In genomic region chr19:49852631-49853126, GRCh38 we compare ENCODE assay signal across 9 cellular contexts. TPM values are rescaled to one million over a fixed set of nuclear protein-coding genes. Genes with fewer than 3 reads are reported as not detected.
DNase-seq lines count a peak whose midpoint lies in the region; ATAC-seq lines count a peak whose summit lies in the region.
"Had no signal": no experiment of that assay in that cellular context is flagged by ENCODE, and none has a peak within 500 bp of the region (broad histone marks: within the 10 kb centered on the region; RNA-seq: fewer than 3 reads in every experiment).

No MANE protein-coding gene starts in this region.

- peaks cover 39% of the 10 kb centered on the region for H3K4me1 Mint-ChIP-seq in activated T-cell treated with anti-CD3 and anti-CD28 coated beads, Interleukin-2, amount 50 U/mL, for 4 hours (ENCODE audit: low read depth)
- peaks cover 38% of the 10 kb centered on the region for H3K4me1 Mint-ChIP-seq in activated T-helper 1 cell treated with anti-CD3 and anti-CD28 coated beads, Interleukin-12 subunit alpha, Interleukin-12 subunit beta, Interleukin-2, Interleukin-4 antibody, amounts not matched to agents 30 ng/mL and 10 ng/mL and 1 ng/mL, durations not matched to agents 14 hours and 24 hours and 36 hours (ENCODE audit: low read depth)

- H3K27me3 Mint-ChIP-seq in activated T-cell treated with anti-CD3 and anti-CD28 coated beads, Interleukin-2, amount 50 U/mL, for 4 hours (ENCODE audit: low read depth): no peaks in the 10 kb centered on the region
- H3K27me3 Mint-ChIP-seq in activated T-helper 1 cell treated with anti-CD3 and anti-CD28 coated beads, Interleukin-12 subunit alpha, Interleukin-12 subunit beta, Interleukin-2, Interleukin-4 antibody, amounts not matched to agents 30 ng/mL and 10 ng/mL and 1 ng/mL, durations not matched to agents 14 hours and 24 hours and 36 hours (ENCODE audit: insufficient read depth): peaks cover 5% of the 10 kb centered on the region

- DNase-seq in activated T-cell treated with anti-CD3 and anti-CD28 coated beads, Interleukin-2, amount 50 U/mL, for 4 hours: no peak
- DNase-seq in activated T-cell treated with anti-CD3 and anti-CD28 coated beads, Interleukin-2, amount 50 U/mL, for 1 hour: no peak
- no peak for DNase-seq in activated T-helper 1 cell treated with anti-CD3 and anti-CD28 coated beads, Interleukin-12 subunit alpha, Interleukin-12 subunit beta, Interleukin-2, Interleukin-4 antibody, amounts not matched to agents 30 ng/mL and 10 ng/mL and 1 ng/mL, durations not matched to agents 14 hours and 24 hours and 36 hours (ENCODE audit: low spot score)
- DNase-seq in substantia nigra (lab: John Stamatoyannopoulos, UW): no peak
- DNase-seq in hippocampal formation (lab: John Stamatoyannopoulos, UW): no peak
- DNase-seq: DMS153 had no signal

- no peaks in the 10 kb centered on the region for H3K9me3 ChIP-seq in iPS-18c (ENCODE audit: control insufficient read depth, insufficient read depth, low read length)

- H3K36me3 Mint-ChIP-seq in activated T-cell treated with anti-CD3 and anti-CD28 coated beads, Interleukin-2, amount 50 U/mL, for 4 hours (ENCODE audit: insufficient read depth): peaks cover 2% of the 10 kb centered on the region
- H3K36me3 Mint-ChIP-seq in activated T-helper 1 cell treated with anti-CD3 and anti-CD28 coated beads, Interleukin-12 subunit alpha, Interleukin-12 subunit beta, Interleukin-2, Interleukin-4 antibody, amounts not matched to agents 30 ng/mL and 10 ng/mL and 1 ng/mL, durations not matched to agents 14 hours and 24 hours and 36 hours (ENCODE audit: low read depth): peaks cover 7% of the 10 kb centered on the region

- peak overlapping the region; percentile 72 for H3K27ac Mint-ChIP-seq in activated T-helper 1 cell treated with anti-CD3 and anti-CD28 coated beads, Interleukin-12 subunit alpha, Interleukin-12 subunit beta, Interleukin-2, Interleukin-4 antibody, amounts not matched to agents 30 ng/mL and 10 ng/mL and 1 ng/mL, durations not matched to agents 14 hours and 24 hours and 36 hours

- peaks cover 6% of the 10 kb centered on the region for H3K9me3 Mint-ChIP-seq in activated T-cell treated with anti-CD3 and anti-CD28 coated beads, Interleukin-2, amount 50 U/mL, for 4 hours
- H3K9me3 Mint-ChIP-seq in activated T-helper 1 cell treated with anti-CD3 and anti-CD28 coated beads, Interleukin-12 subunit alpha, Interleukin-12 subunit beta, Interleukin-2, Interleukin-4 antibody, amounts not matched to agents 30 ng/mL and 10 ng/mL and 1 ng/mL, durations not matched to agents 14 hours and 24 hours and 36 hours: peaks cover 4% of the 10 kb centered on the region

- H3K27ac ChIP-seq in substantia nigra (ENCODE audit: low read depth, low read length, poor library complexity, severe bottlenecking): peak overlapping the region; percentile 22

- intact Hi-C loops in activated T-helper 1 cell treated with anti-CD3 and anti-CD28 coated beads, Interleukin-12 subunit alpha, Interleukin-12 subunit beta, Interleukin-2, Interleukin-4 antibody, amounts not matched to agents 30 ng/mL and 10 ng/mL and 1 ng/mL, durations not matched to agents 14 hours and 24 hours and 36 hours (cut with micrococcal nuclease): loop anchor here (1.0 kb wide), 1 partner anchor 38 kb away; no protein-coding TSS in a partner anchor

- ATAC-seq in activated T-cell treated with anti-CD3 and anti-CD28 coated beads, Interleukin-2, amount 50 U/mL, for 4 hours: no peak
- ATAC-seq in HG03108 (IDR thresholded peaks at IDR 0.05; ENCODE audit: unreplicated experiment) (no peak), GM19351 (IDR thresholded peaks at IDR 0.05; ENCODE audit: unreplicated experiment) (no peak)

- peak overlapping the region; percentile 94; the same call in 1 of the 2 replicates for H3K4me3 ChIP-seq in iPS-18c (ENCODE audit: insufficient read depth, low read depth, low read length)

- H3K4me3 Mint-ChIP-seq in activated T-cell treated with anti-CD3 and anti-CD28 coated beads, Interleukin-2, amount 50 U/mL, for 4 hours: peak overlapping the region; percentile 84
- H3K4me3 Mint-ChIP-seq in activated T-helper 1 cell treated with anti-CD3 and anti-CD28 coated beads, Interleukin-12 subunit alpha, Interleukin-12 subunit beta, Interleukin-2, Interleukin-4 antibody, amounts not matched to agents 30 ng/mL and 10 ng/mL and 1 ng/mL, durations not matched to agents 14 hours and 24 hours and 36 hours: peak overlapping the region; percentile 89

RNA-seq across cellular contexts. Expression of gene PTOV1, which starts 1.7 kb away (rescaled TPM):
- 10 to 100 TPM; 77.8 to 86.3 (median 83.7) TPM for total RNA-seq in activated T-cell treated with anti-CD3 and anti-CD28 coated beads, Interleukin-2, amount 50 U/mL, for 4 hours
- total RNA-seq in activated T-helper 1 cell treated with anti-CD3 and anti-CD28 coated beads, Interleukin-12 subunit alpha, Interleukin-12 subunit beta, Interleukin-2, Interleukin-4 antibody, amounts not matched to agents 30 ng/mL and 10 ng/mL and 1 ng/mL, durations not matched to agents 14 hours and 24 hours and 36 hours: 107 and 113 TPM in 2 replicates

RNA-seq across cellular contexts. Expression of gene PNKP, which starts 14.7 kb away (rescaled TPM):
- 100 to 1,000 TPM; 110 to 120 (median 110) TPM for total RNA-seq in activated T-cell treated with anti-CD3 and anti-CD28 coated beads, Interleukin-2, amount 50 U/mL, for 4 hours
- 138 and 141 TPM in 2 replicates for total RNA-seq in activated T-helper 1 cell treated with anti-CD3 and anti-CD28 coated beads, Interleukin-12 subunit alpha, Interleukin-12 subunit beta, Interleukin-2, Interleukin-4 antibody, amounts not matched to agents 30 ng/mL and 10 ng/mL and 1 ng/mL, durations not matched to agents 14 hours and 24 hours and 36 hours

RNA-seq across cellular contexts. Expression of gene AKT1S1, which starts 24.5 kb away (rescaled TPM):
- total RNA-seq in activated T-cell treated with anti-CD3 and anti-CD28 coated beads, Interleukin-2, amount 50 U/mL, for 4 hours: 10 to 100 TPM; 25.3 to 31.6 (median 28.0) TPM
- 32.1 and 32.2 TPM in 2 replicates for total RNA-seq in activated T-helper 1 cell treated with anti-CD3 and anti-CD28 coated beads, Interleukin-12 subunit alpha, Interleukin-12 subunit beta, Interleukin-2, Interleukin-4 antibody, amounts not matched to agents 30 ng/mL and 10 ng/mL and 1 ng/mL, durations not matched to agents 14 hours and 24 hours and 36 hours

RNA-seq across cellular contexts. Expression of gene TBC1D17, which starts 24.8 kb away (rescaled TPM):
- total RNA-seq in activated T-cell treated with anti-CD3 and anti-CD28 coated beads, Interleukin-2, amount 50 U/mL, for 4 hours: 10 to 100 TPM; 29.1 to 30.5 (median 29.3) TPM
- total RNA-seq in activated T-helper 1 cell treated with anti-CD3 and anti-CD28 coated beads, Interleukin-12 subunit alpha, Interleukin-12 subunit beta, Interleukin-2, Interleukin-4 antibody, amounts not matched to agents 30 ng/mL and 10 ng/mL and 1 ng/mL, durations not matched to agents 14 hours and 24 hours and 36 hours: 38.7 and 41.8 TPM in 2 replicates

RNA-seq across cellular contexts. Expression of gene MED25, which starts 34.6 kb away (rescaled TPM):
- 10 to 100 TPM; 44.1 to 51.0 (median 47.2) TPM for total RNA-seq in activated T-cell treated with anti-CD3 and anti-CD28 coated beads, Interleukin-2, amount 50 U/mL, for 4 hours
- 54.2 and 54.5 TPM in 2 replicates for total RNA-seq in activated T-helper 1 cell treated with anti-CD3 and anti-CD28 coated beads, Interleukin-12 subunit alpha, Interleukin-12 subunit beta, Interleukin-2, Interleukin-4 antibody, amounts not matched to agents 30 ng/mL and 10 ng/mL and 1 ng/mL, durations not matched to agents 14 hours and 24 hours and 36 hours
